In the genomic region with DNA sequence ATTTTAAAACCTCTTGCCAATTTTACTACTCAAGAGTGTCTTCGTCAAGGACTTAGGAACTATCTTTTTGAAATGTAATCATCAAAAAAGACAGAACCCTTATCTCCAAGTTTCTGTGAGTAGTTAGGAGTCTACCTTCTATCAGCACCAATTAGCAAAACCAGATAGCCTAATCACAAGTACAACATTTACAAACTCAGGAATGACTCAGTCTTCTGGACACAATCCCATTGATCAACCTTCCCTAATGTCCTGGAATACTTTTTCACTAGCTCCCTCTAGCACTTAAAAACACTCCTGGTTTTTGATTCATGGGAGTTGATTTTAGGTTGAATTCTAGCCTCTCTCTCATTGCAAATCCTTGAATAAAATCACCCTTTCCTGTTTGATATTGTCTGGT, we compare ENCODE assay signal across 14 cellular contexts.
DNase-seq lines count a peak whose midpoint lies in the region; ATAC-seq and TF ChIP-seq lines count a peak whose summit lies in the region.
"Had no signal": no experiment of that assay in that cellular context is flagged by ENCODE, and none has a peak within 500 bp of the region (broad histone marks: within the 10 kb centered on the region; RNA-seq: fewer than 3 reads in every experiment).

No MANE protein-coding gene starts in this region.

- TF ChIP-seq POLR2A in erythroblast (IDR thresholded peaks at IDR 0.05; ENCODE audit: low read length): no peak

- H3K9me3 ChIP-seq in left ventricle myocardium inferior (replicated peaks): peaks cover 4% of the 10 kb centered on the region
- H3K9me3 ChIP-seq in aorta (ENCODE audit: control insufficient read depth, low read length): no peaks in the 10 kb centered on the region
- H3K9me3 ChIP-seq: HAP-1 had no signal

- CTCF ChIA-PET in HEK293T (lab: Yijun Ruan, JAX): no interaction called here

- H3K27me3 ChIP-seq in left ventricle myocardium inferior (ENCODE audit: low read depth): no peaks in the 10 kb centered on the region
- no peaks in the 10 kb centered on the region for H3K27me3 ChIP-seq in aorta (ENCODE audit: control insufficient read depth in 1 of 2, insufficient read depth in 2 of 2, low read length in 1 of 2)

- intact Hi-C loops in left cardiac atrium (cut with DNase I): no loop called here
- intact Hi-C loops in left ventricle myocardium inferior (cut with micrococcal nuclease): no loop called here
- intact Hi-C loops in aorta (cut with DNase I): no loop called here

- in situ Hi-C loops in SK-MEL-5 (cut with HindIII; ENCODE audit: low pct_unique_long_range_greater_than_20kb, low sequenced_read_pairs): no loop called here

- ATAC-seq in left cardiac atrium (peak; percentile 44 to 88), aorta (ENCODE audit: low FRiP score) (no peak)
- ATAC-seq: activated naive CD8-positive, alpha-beta T cell treated with anti-CD3 and anti-CD28 coated beads, Interleukin-2, amount 50 U/mL, for 24 hours had no signal

- POLR2A ChIA-PET in HEK293T (lab: Yijun Ruan, JAX): no interaction called here

- H3K27ac ChIP-seq in left ventricle myocardium inferior (replicated peaks) (no peak overlapping the region), aorta (ENCODE audit: low read depth in 1 of 2, low read length in 2 of 2) (no peak overlapping the region)
- H3K27ac ChIP-seq: HL-60 had no signal

- H3K36me3 ChIP-seq in left ventricle myocardium inferior (no peaks in the 10 kb centered on the region), aorta (ENCODE audit: control insufficient read depth in 1 of 2, insufficient read depth in 2 of 2, low read length in 1 of 2) (no peaks in the 10 kb centered on the region)
- H3K36me3 ChIP-seq: HAP-1 had no signal

- TF ChIP-seq CTCF in left ventricle myocardium inferior (IDR thresholded peaks at IDR 0.05; ENCODE audit: borderline replicate concordance): no peak

- WGBS in aorta, 2 donors: 5 to 7% methylated on average over 1 of the region's 1 CpG

- DNase-seq in left cardiac atrium: no peak
- DNase-seq in left ventricle myocardium inferior: no peak
- DNase-seq in SK-MEL-5 (ENCODE audit: low read depth, low spot score): peak; percentile 33
- peak; percentile 33 to 49 for DNase-seq in erythroblast (lab: John Stamatoyannopoulos, UW)
- DNase-seq in stromal cell of bone marrow (ENCODE audit: low read depth): peak; percentile 34
- no peak for DNase-seq in HEK293T (ENCODE audit: extremely low spot score)
- no peak for DNase-seq in aorta
- DNase-seq in NCI-H82 (lab: John Stamatoyannopoulos, UW): no peak
- DNase-seq: activated CD4-positive, alpha-beta T cell treated with anti-CD3 and anti-CD28 coated beads for 4 hours; activated naive CD8-positive, alpha-beta T cell treated with anti-CD3 and anti-CD28 coated beads, Interleukin-2, amount 50 U/mL, for 24 hours; NCI-H187 treated with DMSO at 0.1 percent for 48 hours; NCI-H69 had no signal

- H3K4me1 ChIP-seq in left ventricle myocardium inferior (no peaks in the 10 kb centered on the region), aorta (ENCODE audit: control insufficient read depth in 1 of 2, insufficient read depth in 2 of 2, low read length in 2 of 2) (no peaks in the 10 kb centered on the region)
- H3K4me1 ChIP-seq: HAP-1 had no signal

- H3K4me3 ChIP-seq in left ventricle myocardium inferior (no peak overlapping the region), aorta (ENCODE audit: low read length in 2 of 2) (no peak overlapping the region)
- H3K4me3 ChIP-seq: HAP-1 had no signal

TF ChIP-seq in HEK293T, 16 proteins besides CTCF, POLR2A, EP300 and RAD21:
- no peak for TF ChIP-seq TARDBP (IDR thresholded peaks at IDR 0.05)
- TF ChIP-seq FOXK2 (IDR thresholded peaks at IDR 0.05): no peak
- TF ChIP-seq L3MBTL2 (conservative IDR thresholded peaks at IDR 0.05): no peak
- no peak for TF ChIP-seq CTBP1 (IDR thresholded peaks at IDR 0.05; ENCODE audit: borderline replicate concordance)
- TF ChIP-seq HDGF (IDR thresholded peaks at IDR 0.05; ENCODE audit: borderline replicate concordance): no peak
- no peak for TF ChIP-seq ELF4 (IDR thresholded peaks at IDR 0.05)
- TF ChIP-seq BHLHE40 (IDR thresholded peaks at IDR 0.05; ENCODE audit: borderline replicate concordance): no peak
- TF ChIP-seq, protein P1, sequence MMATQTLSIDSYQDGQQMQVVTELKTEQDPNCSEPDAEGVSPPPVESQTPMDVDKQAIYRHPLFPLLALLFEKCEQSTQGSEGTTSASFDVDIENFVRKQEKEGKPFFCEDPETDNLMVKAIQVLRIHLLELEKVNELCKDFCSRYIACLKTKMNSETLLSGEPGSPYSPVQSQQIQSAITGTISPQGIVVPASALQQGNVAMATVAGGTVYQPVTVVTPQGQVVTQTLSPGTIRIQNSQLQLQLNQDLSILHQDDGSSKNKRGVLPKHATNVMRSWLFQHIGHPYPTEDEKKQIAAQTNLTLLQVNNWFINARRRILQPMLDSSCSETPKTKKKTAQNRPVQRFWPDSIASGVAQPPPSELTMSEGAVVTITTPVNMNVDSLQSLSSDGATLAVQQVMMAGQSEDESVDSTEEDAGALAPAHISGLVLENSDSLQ (IDR thresholded peaks at IDR 0.05): no peak
- TF ChIP-seq ZNF384 (IDR thresholded peaks at IDR 0.05): no peak
- no peak for TF ChIP-seq FOXM1 (IDR thresholded peaks at IDR 0.05; ENCODE audit: borderline replicate concordance)

Comparison
In these comparisons a context has a peak if more than half of its experiments do, and no peak if none do; other contexts are left out.
1. DNase-seq: peak in SK-MEL-5 (single experiment), erythroblast (2 of 2) and stromal cell of bone marrow (single experiment); none in left cardiac atrium (single experiment), left ventricle myocardium inferior (single experiment), HEK293T (single experiment), aorta (0 of 2) and NCI-H82 (single experiment).